20 cellular contexts compared by ENCODE assay signal in the genomic region with DNA sequence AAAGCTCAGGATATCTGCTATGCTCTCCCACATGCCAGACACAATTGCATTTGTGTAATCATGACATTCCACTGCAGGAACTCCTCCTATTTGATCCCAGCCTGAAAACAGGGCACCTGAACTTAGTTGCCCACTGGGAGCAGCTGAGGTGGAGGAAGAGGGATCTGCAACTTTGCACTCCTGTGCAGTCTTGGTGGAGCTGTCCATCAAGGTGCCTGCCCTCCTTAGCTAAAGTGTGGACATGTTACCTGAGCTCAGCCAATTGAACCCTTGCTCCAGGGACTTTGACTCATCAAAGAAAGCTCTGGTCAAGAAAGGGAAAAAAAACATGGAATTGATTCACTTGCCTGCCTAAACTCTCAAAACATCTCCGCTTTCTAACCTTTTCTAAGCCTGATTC. TPM values are rescaled to one million over a fixed set of nuclear protein-coding genes. Genes with fewer than 3 reads are reported as not detected.
DNase-seq lines count a peak whose midpoint lies in the region; TF ChIP-seq lines count a peak whose summit lies in the region.
"Had no signal": no experiment of that assay in that cellular context is flagged by ENCODE, and none has a peak within 500 bp of the region (broad histone marks: within the 10 kb centered on the region; RNA-seq: fewer than 3 reads in every experiment).

No MANE protein-coding gene starts in this region.

- peaks cover 23% of the 10 kb centered on the region for H3K4me1 Mint-ChIP-seq in MCF 10A (ENCODE audit: insufficient read depth, unreplicated experiment)
- H3K4me1 Mint-ChIP-seq: CD4-positive, alpha-beta memory T cell; IgD-negative memory B cell had no signal

- intact Hi-C loops in MCF 10A (cut with micrococcal nuclease): no loop called here
- intact Hi-C loops in breast epithelium (cut with DNase I; ENCODE audit: low total_unique reads): no loop called here

- no peak overlapping the region for H3K4me3 Mint-ChIP-seq in MCF 10A (ENCODE audit: unreplicated experiment)
- H3K4me3 Mint-ChIP-seq: CD14-positive monocyte; CD4-positive, alpha-beta memory T cell; GM23338; HFFc6; IgD-negative memory B cell had no signal

- H3K27ac Mint-ChIP-seq in MCF 10A (ENCODE audit: low read depth, unreplicated experiment): no peak overlapping the region
- H3K27ac Mint-ChIP-seq: CD14-positive monocyte; CD4-positive, alpha-beta memory T cell; GM23338; HFFc6; IgD-negative memory B cell had no signal

- H3K27ac ChIP-seq in breast epithelium: no peak overlapping the region
- H3K27ac ChIP-seq: 22Rv1, A549, BLaER1 had no signal

- TF ChIP-seq POLR2A in breast epithelium (IDR thresholded peaks at IDR 0.05): no peak

- DNase-seq in MCF 10A (ENCODE audit: unreplicated experiment): peak; percentile 32
- no peak for DNase-seq in breast epithelium (ENCODE audit: low spot score in 2 of 2)
- DNase-seq in islet precursor cell: peak; percentile 60
- DNase-seq in SHP77 (lab: John Stamatoyannopoulos, UW): no peak
- no peak for DNase-seq in NCI-H82 (lab: John Stamatoyannopoulos, UW)
- no peak for DNase-seq in NCI-H1694 treated with DMSO at 0.1 percent for 48 hours (lab: John Stamatoyannopoulos, UW)
- DNase-seq: AML-193; Calu3; CD4-positive, alpha-beta memory T cell; DMS79 treated with DMSO at 0.1 percent for 48 hours; EL; HCEC 1CT; HFFc6 had no signal

- no TSS peak for BruUV-seq in MCF 10A (replicated peaks; lab: Mats Ljungman, UMichigan)

- peaks cover 12% of the 10 kb centered on the region for H3K27me3 Mint-ChIP-seq in MCF 10A (ENCODE audit: insufficient read depth, unreplicated experiment)

- no peaks in the 10 kb centered on the region for H3K27me3 ChIP-seq in breast epithelium
- H3K27me3 ChIP-seq: BLaER1 had no signal

- H3K4me3 ChIP-seq in breast epithelium: no peak overlapping the region
- H3K4me3 ChIP-seq: A549, BLaER1, GM23338 had no signal

- H3K4me1 ChIP-seq in breast epithelium: no peaks in the 10 kb centered on the region
- H3K4me1 ChIP-seq: BLaER1 had no signal

- CTCF ChIA-PET in MCF 10A (lab: Yijun Ruan, JAX): interaction anchor here (0.6 to 0.8 kb wide), 2 partner anchors 8 to 44 kb away, joined by 3 read pairs; no protein-coding TSS in a partner anchor

- no peaks in the 10 kb centered on the region for H3K36me3 Mint-ChIP-seq in MCF 10A (ENCODE audit: insufficient read depth, unreplicated experiment)
- H3K36me3 Mint-ChIP-seq: CD14-positive monocyte; CD4-positive, alpha-beta memory T cell; IgD-negative memory B cell had no signal

- H3K9me3 ChIP-seq in breast epithelium: peaks cover 0 to 6% of the 10 kb centered on the region in 2 donors

- POLR2A ChIA-PET in MCF 10A (lab: Yijun Ruan, JAX): interaction anchor here (1.4 to 1.5 kb wide), 2 partner anchors 33 to 34 kb away, joined by 3 read pairs; partner anchors contain the start of gene TUBGCP5

- H3K36me3 ChIP-seq in breast epithelium: no peaks in the 10 kb centered on the region
- H3K36me3 ChIP-seq: BLaER1 had no signal

- TF ChIP-seq CTCF in MCF 10A (IDR thresholded peaks at IDR 0.05; ENCODE audit: unreplicated experiment): no peak
- no peak for TF ChIP-seq CTCF in breast epithelium (IDR thresholded peaks at IDR 0.05)

- no peaks in the 10 kb centered on the region for H3K9me3 Mint-ChIP-seq in MCF 10A (ENCODE audit: unreplicated experiment)
- H3K9me3 Mint-ChIP-seq: GM23338, HFFc6, IgD-negative memory B cell had no signal

- TF ChIP-seq RAD21 in Ishikawa (IDR thresholded peaks at IDR 0.05; ENCODE audit: low read depth): no peak

- TF ChIP-seq EP300 in Ishikawa (IDR thresholded peaks at IDR 0.05; ENCODE audit: borderline replicate concordance): no peak

TF ChIP-seq in Ishikawa, 13 proteins besides CTCF, POLR2A, EP300 and RAD21:
- TF ChIP-seq REST (IDR thresholded peaks at IDR 0.05; ENCODE audit: low read depth) (peak; percentile 40; the same call in 1 of the 2 replicates), TAF1 (IDR thresholded peaks at IDR 0.05; ENCODE audit: low read depth) (no peak), NFIC (IDR thresholded peaks at IDR 0.05) (no peak)
- TF ChIP-seq, protein P1, sequence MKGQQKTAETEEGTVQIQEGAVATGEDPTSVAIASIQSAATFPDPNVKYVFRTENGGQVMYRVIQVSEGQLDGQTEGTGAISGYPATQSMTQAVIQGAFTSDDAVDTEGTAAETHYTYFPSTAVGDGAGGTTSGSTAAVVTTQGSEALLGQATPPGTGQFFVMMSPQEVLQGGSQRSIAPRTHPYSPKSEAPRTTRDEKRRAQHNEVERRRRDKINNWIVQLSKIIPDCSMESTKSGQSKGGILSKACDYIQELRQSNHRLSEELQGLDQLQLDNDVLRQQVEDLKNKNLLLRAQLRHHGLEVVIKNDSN (IDR thresholded peaks at IDR 0.05): no peak

RNA-seq across cellular contexts. Expression of gene TUBGCP5, which starts 33.3 kb away (rescaled TPM):
- total RNA-seq in MCF 10A (2022) (15.7 and 18.2 TPM in 2 replicates), breast epithelium (10 to 100 TPM; 27.5 to 33.6 (median 28.0) TPM)

Comparison
In these comparisons a context has a peak if more than half of its experiments do, and no peak if none do; other contexts are left out.
1. DNase-seq: peak in MCF 10A (single experiment) and islet precursor cell (single experiment); none in breast epithelium (0 of 2), SHP77 (0 of 2), NCI-H82 (single experiment) and NCI-H1694 treated with DMSO at 0.1 percent for 48 hours (single experiment).